30 cellular contexts compared by ENCODE assay signal in genomic region chr10:80544316-80544953, GRCh38. TPM values are rescaled to one million over a fixed set of nuclear protein-coding genes. Genes with fewer than 3 reads are reported as not detected.
DNase-seq lines count a peak whose midpoint lies in the region; ATAC-seq, FAIRE-seq and TF ChIP-seq lines count a peak whose summit lies in the region.
"Had no signal": no experiment of that assay in that cellular context is flagged by ENCODE, and none has a peak within 500 bp of the region (broad histone marks: within the 10 kb centered on the region; RNA-seq: fewer than 3 reads in every experiment).

No MANE protein-coding gene starts in this region.

- H3K27me3 ChIP-seq in BLaER1 (no peaks in the 10 kb centered on the region), K562 (ENCODE audit: control insufficient read depth in 2 of 2, insufficient read depth in 2 of 2, low read length in 2 of 2) (peaks cover 44 to 75% of the 10 kb centered on the region in 2 experiments), neuronal stem cell (ENCODE audit: control insufficient read depth in 3 of 3, insufficient read depth in 3 of 3, low read depth in 1 of 3, low read length in 3 of 3) (peaks cover 0 to 3% (median 0%) of the 10 kb centered on the region in 3 experiments)

- H2AK5ac ChIP-seq in neuronal stem cell (ENCODE audit: low read depth, low read length), result no peak overlapping the region

- H3K79me1 ChIP-seq in neuronal stem cell (ENCODE audit: low read depth, low read length), result peaks cover 2% of the 10 kb centered on the region

- FAIRE-seq in K562 (lab: Jason Lieb, UNC), result no peak
- FAIRE-seq: A549, GM18507, HTR-8/SVneo had no signal

- H3K4me3 Mint-ChIP-seq in activated T-cell treated with anti-CD3 and anti-CD28 coated beads, Interleukin-2, amount 50 U/mL, for 24 hours, result no peak overlapping the region
- H3K4me3 Mint-ChIP-seq: CD14-positive monocyte had no signal

- DNase-seq in K562 (ENCODE audit: extremely low read depth in 1 of 4, low spot score in 3 of 4), result no peak
- DNase-seq in islet precursor cell, result peak; percentile 31
- no peak for DNase-seq in neuronal stem cell (ENCODE audit: low spot score)
- DNase-seq in activated T-cell treated with anti-CD3 and anti-CD28 coated beads, Interleukin-2, amount 50 U/mL, for 24 hours, result no peak
- DNase-seq: AML-193, Calu3, GOT3, HCEC 1CT, KBM-7, MV-4-11, NCI-H1105, NCI-H1436 treated with DMSO at 0.1 percent for 48 hours, NCI-H187 treated with DMSO at 0.1 percent for 48 hours, NCI-H2171 treated with DMSO at 0.1 percent for 48 hours, NCI-H345, NCI-H510A treated with DMSO at 0.1 percent for 48 hours, NCI-H748 treated with DMSO at 0.1 percent for 48 hours, PC-3, SK-N-SH, SW 1271 had no signal

- H3K9me3 ChIP-seq in BLaER1, result peaks cover 20% of the 10 kb centered on the region
- H3K9me3 ChIP-seq in K562 (replicated peaks; ENCODE audit: control insufficient read depth, insufficient read depth, low read depth, low read length), result peaks cover 2% of the 10 kb centered on the region; the same call in 1 of the 2 replicates
- H3K9me3 ChIP-seq in neuronal stem cell (replicated peaks in 1 of 2; ENCODE audit: control insufficient read depth in 2 of 2, insufficient read depth in 1 of 2, low read depth in 1 of 2, low read length in 2 of 2), result peaks cover 0 to 3% of the 10 kb centered on the region in 2 donors
- H3K9me3 ChIP-seq: A549, SK-N-SH had no signal

- peaks cover 15% of the 10 kb centered on the region for H3K4me1 Mint-ChIP-seq in activated T-cell treated with anti-CD3 and anti-CD28 coated beads, Interleukin-2, amount 50 U/mL, for 24 hours (ENCODE audit: low read depth)

- H4K20me1 ChIP-seq in BLaER1 (no peaks in the 10 kb centered on the region), K562 (replicated peaks; ENCODE audit: control insufficient read depth, insufficient read depth, low read length) (no peaks in the 10 kb centered on the region; the same call in 1 of the 2 replicates)

- H3K36me3 Mint-ChIP-seq in activated T-cell treated with anti-CD3 and anti-CD28 coated beads, Interleukin-2, amount 50 U/mL, for 24 hours (ENCODE audit: low read depth), result no peaks in the 10 kb centered on the region
- H3K36me3 Mint-ChIP-seq: CD14-positive monocyte had no signal

- intact Hi-C loops in K562 (cut with micrococcal nuclease), result no loop called here

- H2BK15ac ChIP-seq in neuronal stem cell (ENCODE audit: low read length), result peak overlapping the region; percentile 0

- no peak overlapping the region for H2BK5ac ChIP-seq in neuronal stem cell (ENCODE audit: low read length)

- no peak overlapping the region for H3K4ac ChIP-seq in neuronal stem cell (ENCODE audit: low read length)

- no peak overlapping the region for H3K27ac Mint-ChIP-seq in activated T-cell treated with anti-CD3 and anti-CD28 coated beads, Interleukin-2, amount 50 U/mL, for 24 hours
- H3K27ac Mint-ChIP-seq: CD14-positive monocyte had no signal

- no peak overlapping the region for H4K91ac ChIP-seq in neuronal stem cell (ENCODE audit: low read depth, low read length, poor library complexity)

- H3K9me1 ChIP-seq in K562 (ENCODE audit: control insufficient read depth, insufficient read depth, low read length), result no peaks in the 10 kb centered on the region

- ATAC-seq in K562, result no peak
- ATAC-seq in GM18502 (IDR thresholded peaks at IDR 0.05; ENCODE audit: poor library complexity, unreplicated experiment), result no peak
- no peak for ATAC-seq in HG03521 (IDR thresholded peaks at IDR 0.05; ENCODE audit: unreplicated experiment)
- no peak for ATAC-seq in HG03457 (IDR thresholded peaks at IDR 0.05; ENCODE audit: unreplicated experiment)
- ATAC-seq: A549, PC-3 had no signal

- H2AFZ ChIP-seq in K562 (ENCODE audit: low read depth, low read length) (0 out of 2 replicates have a peak overlapping the region, but pooled peaks have one; percentile 17), neuronal stem cell (ENCODE audit: low read length) (no peak overlapping the region)

- H3K9ac ChIP-seq in BLaER1, result peak overlapping the region; percentile 21; the same call in 1 of the 2 replicates
- no peak overlapping the region for H3K9ac ChIP-seq in K562 (ENCODE audit: insufficient read depth in 1 of 2, low read depth in 2 of 2, low read length in 2 of 2)
- H3K9ac ChIP-seq in neuronal stem cell (ENCODE audit: low read depth, low read length, poor library complexity), result no peak overlapping the region
- H3K9ac ChIP-seq: SK-N-SH had no signal

- TF ChIP-seq POLR2A in K562 (conservative IDR thresholded peaks at IDR 0.05), result no peak

- H3K36me3 ChIP-seq in BLaER1 (peaks cover 58% of the 10 kb centered on the region), K562 (ENCODE audit: control insufficient read depth, insufficient read depth, low read length) (no peaks in the 10 kb centered on the region), neuronal stem cell (replicated peaks in 1 of 2; ENCODE audit: control insufficient read depth in 2 of 2, insufficient read depth in 2 of 2, low read length in 2 of 2) (no peaks in the 10 kb centered on the region)

- in situ Hi-C loops in K562 (cut with MboI), result no loop called here

- WGBS in K562 (ENCODE audit: insufficient coverage, low coverage, missing lambda C conversion rate), result 5% methylated on average over 11 of the region's 12 CpGs
- WGBS in neuronal stem cell (ENCODE audit: extremely low coverage in 2 of 2, insufficient read length in 2 of 2, insufficient replicate concordance in 1 of 2), 2 donors, result no CpG with 5 or more reads among the region's 12 CpGs

- H3K4me2 ChIP-seq in BLaER1 (peak overlapping the region; percentile 42), K562 (ENCODE audit: insufficient read depth, low read length) (no peak overlapping the region), neuronal stem cell (ENCODE audit: insufficient read depth, low read length, poor library complexity, severe bottlenecking) (no peak overlapping the region)
- H3K4me2 ChIP-seq: A549, SK-N-SH had no signal

- H3K18ac ChIP-seq in neuronal stem cell (ENCODE audit: low read length), result peak overlapping the region; percentile 6

- H3K14ac ChIP-seq in neuronal stem cell (ENCODE audit: low read length), result no peak overlapping the region

- no peak for TF ChIP-seq RAD21 in K562 (CRISPR knock-in tag; conservative IDR thresholded peaks at IDR 0.05 in 1 of 2, IDR thresholded peaks at IDR 0.05 in 1 of 2)

- H3K23ac ChIP-seq in neuronal stem cell (ENCODE audit: low read depth, low read length, poor library complexity), result no peak overlapping the region

- H3K4me3 ChIP-seq in BLaER1 (0 out of 2 replicates have a peak overlapping the region, but pooled peaks have one; percentile 23), K562 (no peak overlapping the region), neuronal stem cell (ENCODE audit: low read length in 2 of 2) (no peak overlapping the region)
- H3K4me3 ChIP-seq: A549 had no signal

- no TSS peak for BruUV-seq in K562 (replicated peaks; lab: Mats Ljungman, UMichigan)

- peaks cover 2% of the 10 kb centered on the region for H3K27me3 Mint-ChIP-seq in activated T-cell treated with anti-CD3 and anti-CD28 coated beads, Interleukin-2, amount 50 U/mL, for 24 hours

- POLR2A ChIA-PET in K562 (lab: Yijun Ruan, JAX), result interaction anchor here (0.9 kb wide), 1 partner anchor 80 kb away, joined by 3 read pairs; no protein-coding TSS in a partner anchor

- TF ChIP-seq EP300 in K562 (IDR thresholded peaks at IDR 0.05; ENCODE audit: low read length), result no peak

- H3K9me3 Mint-ChIP-seq in activated T-cell treated with anti-CD3 and anti-CD28 coated beads, Interleukin-2, amount 50 U/mL, for 24 hours, result no peaks in the 10 kb centered on the region

- H4K8ac ChIP-seq in neuronal stem cell (ENCODE audit: low read depth, low read length), result no peak overlapping the region

- no peak overlapping the region for H2BK120ac ChIP-seq in neuronal stem cell (ENCODE audit: low read depth, low read length)

- H3K27ac ChIP-seq in BLaER1, result peak overlapping the region; percentile 76
- H3K27ac ChIP-seq in K562 (ENCODE audit: extremely low read depth, low read depth, low read length), result no peak overlapping the region
- H3K27ac ChIP-seq in neuronal stem cell (replicated peaks; ENCODE audit: low read length), result no peak overlapping the region
- H3K27ac ChIP-seq: A549 had no signal

- H3K4me1 ChIP-seq in BLaER1, result peaks cover 82% of the 10 kb centered on the region
- H3K4me1 ChIP-seq in K562 (replicated peaks in 1 of 2; ENCODE audit: control insufficient read depth in 2 of 2, insufficient read depth in 2 of 2, low read length in 2 of 2), result peaks cover 0 to 4% of the 10 kb centered on the region in 2 experiments; a peak in 2 of 5 replicates
- peaks cover 0 to 12% of the 10 kb centered on the region in 2 donors for H3K4me1 ChIP-seq in neuronal stem cell (ENCODE audit: control insufficient read depth in 2 of 2, insufficient read depth in 1 of 2, low read depth in 1 of 2, low read length in 2 of 2)
- H3K4me1 ChIP-seq: A549 had no signal

- H3K79me2 ChIP-seq in K562 (ENCODE audit: control insufficient read depth, insufficient read depth, low read length), result no peaks in the 10 kb centered on the region

- H2BK12ac ChIP-seq in neuronal stem cell (ENCODE audit: low read length), result no peak overlapping the region

- CTCF ChIA-PET in K562 (lab: Yijun Ruan, JAX; ENCODE audit: low intra/inter-chr PET ratio), result no interaction called here

- TF ChIP-seq CTCF in K562 (IDR thresholded peaks at IDR 0.05 in 2 of 3, conservative IDR thresholded peaks at IDR 0.05 in 1 of 3; ENCODE audit: insufficient read depth in 2 of 3, low read depth in 1 of 3, low read length in 3 of 3), result no peak

TF ChIP-seq in K562, 482 proteins besides CTCF, POLR2A, EP300 and RAD21 (continues in another document):
- TF ChIP-seq ADNP (tag; IDR thresholded peaks at IDR 0.05), result no peak

RNA-seq across cellular contexts. Expression of gene SH2D4B, which starts 6.7 kb away (rescaled TPM):
- total RNA-seq in K562 (2011; cell fraction: chromatin; rRNA removed; ENCODE audit: low replicate concordance), result 0.09 TPM in 1 of 2 replicates, not detected in the other
- 0.26 TPM in 1 of 2 replicates, not detected in the other for total RNA-seq in K562 (2011; cell fraction: nucleolus; rRNA removed)
- 0.22 TPM in 1 of 2 replicates, not detected in the other for total RNA-seq in K562 (2011; cell fraction: nucleoplasm; rRNA removed)
- total RNA-seq in K562 (2014; rRNA removed) (0.29 TPM in 1 of 2 replicates, not detected in the other), K562 (2014; rRNA removed; fragmentation: Illumina TruSeq; extraction: Trizol) (0.04 TPM in 1 of 2 replicates, not detected in the other), K562 (2015; rRNA removed; fragmentation: Illumina TruSeq; extraction: Trizol) (0.04 TPM in 2 replicates), K562 (2021) (0.13 TPM in 1 of 2 replicates, not detected in the other)
- polyA plus RNA-seq in K562 (2011; rRNA removed) (0.03 TPM in 1 of 2 replicates, not detected in the other), K562 (2014; fragmentation: Illumina TruSeq; extraction: Trizol) (not detected in 2 replicates), K562 (2014; fragmentation: Nextera tagmentation; extraction: Ambion mirVana) (under 1 TPM in 1 of 2 experiments, not detected in 1; 0.14 TPM), K562 (2014; rRNA removed) (not detected in 2 replicates)
- polyA plus RNA-seq in K562 (2011; cell fraction: cytosol; rRNA removed), result not detected in 2 replicates
- 0.03 TPM in 1 of 2 replicates, not detected in the other for polyA plus RNA-seq in K562 (2011; cell fraction: nucleus; rRNA removed)
- polyA plus RNA-seq in K562 (2012), result 0.05 and 0.06 TPM in 2 replicates
- not detected in 2 replicates for polyA minus RNA-seq in K562 (2011; rRNA and poly(A)+ RNA removed)
- polyA minus RNA-seq in K562 (2011; cell fraction: cytosol; rRNA and poly(A)+ RNA removed), result not detected in 2 replicates
- not detected in 2 replicates for polyA minus RNA-seq in K562 (2011; cell fraction: nucleus; rRNA and poly(A)+ RNA removed)
- 0.04 TPM for polyA plus RNA-seq in neuronal stem cell (2013, experiment 1 of 2)
- polyA plus RNA-seq in neuronal stem cell (2013, experiment 2 of 2), result 0.04 TPM
- total RNA-seq: Calu3, LHCN-M2, MCF 10A, PC-3 had no signal
- polyA plus RNA-seq: CD14-positive monocyte, SK-N-SH had no signal
